ENCODE assay signal across 8 cellular contexts in genomic region chr11:91820709-91821108, GRCh38.
"Had no signal": no experiment of that assay in that cellular context is flagged by ENCODE, and none has a peak within 500 bp of the region (broad histone marks: within the 10 kb centered on the region; RNA-seq: fewer than 3 reads in every experiment).

No MANE protein-coding gene starts in this region.

- ATAC-seq: GM12878 had no signal

- FAIRE-seq: G401.6, GM12878, GM12891, GM12892, GM18507, GM19239 had no signal

- H3K4me3 ChIP-seq: GM12878 had no signal

- DNase-seq: GDM1, GF-D8 had no signal
